ENCODE assay signal across 3 cellular contexts in the genomic region with DNA sequence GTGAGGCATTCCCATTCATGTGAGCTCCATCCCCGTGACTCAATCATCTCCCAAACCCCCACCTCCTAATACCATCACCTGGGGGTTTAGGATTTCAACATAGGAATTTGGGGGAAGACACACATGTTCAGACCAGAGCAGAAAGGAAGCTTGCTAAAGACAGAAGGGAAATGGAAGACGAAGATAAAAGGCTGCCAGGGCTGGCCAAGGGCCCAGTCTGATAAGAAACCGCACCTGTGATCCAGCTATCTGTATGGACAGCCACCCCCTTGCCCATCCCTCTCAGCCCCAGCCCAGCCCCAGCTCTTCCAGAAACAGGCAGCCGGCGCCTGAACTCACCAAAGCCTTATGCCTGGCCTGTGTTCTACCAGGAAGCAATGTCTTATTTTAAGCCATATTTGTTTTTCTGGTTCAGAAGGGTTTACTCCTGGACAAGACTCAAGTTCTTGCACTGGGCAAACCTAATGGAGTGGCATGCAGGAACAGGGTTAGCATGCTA.
TF ChIP-seq lines count a peak whose summit lies in the region.

No MANE protein-coding gene starts in this region.

TF ChIP-seq in liver, 16 proteins besides CTCF, POLR2A, EP300 and RAD21 (continued from another document):
- TF ChIP-seq, protein P1, sequence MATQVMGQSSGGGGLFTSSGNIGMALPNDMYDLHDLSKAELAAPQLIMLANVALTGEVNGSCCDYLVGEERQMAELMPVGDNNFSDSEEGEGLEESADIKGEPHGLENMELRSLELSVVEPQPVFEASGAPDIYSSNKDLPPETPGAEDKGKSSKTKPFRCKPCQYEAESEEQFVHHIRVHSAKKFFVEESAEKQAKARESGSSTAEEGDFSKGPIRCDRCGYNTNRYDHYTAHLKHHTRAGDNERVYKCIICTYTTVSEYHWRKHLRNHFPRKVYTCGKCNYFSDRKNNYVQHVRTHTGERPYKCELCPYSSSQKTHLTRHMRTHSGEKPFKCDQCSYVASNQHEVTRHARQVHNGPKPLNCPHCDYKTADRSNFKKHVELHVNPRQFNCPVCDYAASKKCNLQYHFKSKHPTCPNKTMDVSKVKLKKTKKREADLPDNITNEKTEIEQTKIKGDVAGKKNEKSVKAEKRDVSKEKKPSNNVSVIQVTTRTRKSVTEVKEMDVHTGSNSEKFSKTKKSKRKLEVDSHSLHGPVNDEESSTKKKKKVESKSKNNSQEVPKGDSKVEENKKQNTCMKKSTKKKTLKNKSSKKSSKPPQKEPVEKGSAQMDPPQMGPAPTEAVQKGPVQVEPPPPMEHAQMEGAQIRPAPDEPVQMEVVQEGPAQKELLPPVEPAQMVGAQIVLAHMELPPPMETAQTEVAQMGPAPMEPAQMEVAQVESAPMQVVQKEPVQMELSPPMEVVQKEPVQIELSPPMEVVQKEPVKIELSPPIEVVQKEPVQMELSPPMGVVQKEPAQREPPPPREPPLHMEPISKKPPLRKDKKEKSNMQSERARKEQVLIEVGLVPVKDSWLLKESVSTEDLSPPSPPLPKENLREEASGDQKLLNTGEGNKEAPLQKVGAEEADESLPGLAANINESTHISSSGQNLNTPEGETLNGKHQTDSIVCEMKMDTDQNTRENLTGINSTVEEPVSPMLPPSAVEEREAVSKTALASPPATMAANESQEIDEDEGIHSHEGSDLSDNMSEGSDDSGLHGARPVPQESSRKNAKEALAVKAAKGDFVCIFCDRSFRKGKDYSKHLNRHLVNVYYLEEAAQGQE (IDR thresholded peaks at IDR 0.05) = peak; percentile 10
- TF ChIP-seq, protein P2, sequence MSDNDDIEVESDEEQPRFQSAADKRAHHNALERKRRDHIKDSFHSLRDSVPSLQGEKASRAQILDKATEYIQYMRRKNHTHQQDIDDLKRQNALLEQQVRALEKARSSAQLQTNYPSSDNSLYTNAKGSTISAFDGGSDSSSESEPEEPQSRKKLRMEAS (IDR thresholded peaks at IDR 0.05) = peak; percentile 80
- TF ChIP-seq SP1 (IDR thresholded peaks at IDR 0.05) (peak; percentile 36), EGR1 (IDR thresholded peaks at IDR 0.05; ENCODE audit: low read depth in 2 of 2) (peak in 1 of 2 donors; percentile 41), FOXA1 (IDR thresholded peaks at IDR 0.05) (no peak), TAF1 (conservative IDR thresholded peaks at IDR 0.05) (no peak), FOXA2 (IDR thresholded peaks at IDR 0.05) (no peak), NR2F2 (IDR thresholded peaks at IDR 0.05) (no peak), RXRA (IDR thresholded peaks at IDR 0.05) (peak; percentile 54 to 86), GABPA (IDR thresholded peaks at IDR 0.05 in 1 of 2, conservative IDR thresholded peaks at IDR 0.05 in 1 of 2) (no peak), HNF4A (conservative IDR thresholded peaks at IDR 0.05) (peak; percentile 35 to 61), YY1 (IDR thresholded peaks at IDR 0.05) (peak; percentile 83), JUND (IDR thresholded peaks at IDR 0.05) (peak in 1 of 2 donors; percentile 56)
- TF ChIP-seq, protein P3, sequence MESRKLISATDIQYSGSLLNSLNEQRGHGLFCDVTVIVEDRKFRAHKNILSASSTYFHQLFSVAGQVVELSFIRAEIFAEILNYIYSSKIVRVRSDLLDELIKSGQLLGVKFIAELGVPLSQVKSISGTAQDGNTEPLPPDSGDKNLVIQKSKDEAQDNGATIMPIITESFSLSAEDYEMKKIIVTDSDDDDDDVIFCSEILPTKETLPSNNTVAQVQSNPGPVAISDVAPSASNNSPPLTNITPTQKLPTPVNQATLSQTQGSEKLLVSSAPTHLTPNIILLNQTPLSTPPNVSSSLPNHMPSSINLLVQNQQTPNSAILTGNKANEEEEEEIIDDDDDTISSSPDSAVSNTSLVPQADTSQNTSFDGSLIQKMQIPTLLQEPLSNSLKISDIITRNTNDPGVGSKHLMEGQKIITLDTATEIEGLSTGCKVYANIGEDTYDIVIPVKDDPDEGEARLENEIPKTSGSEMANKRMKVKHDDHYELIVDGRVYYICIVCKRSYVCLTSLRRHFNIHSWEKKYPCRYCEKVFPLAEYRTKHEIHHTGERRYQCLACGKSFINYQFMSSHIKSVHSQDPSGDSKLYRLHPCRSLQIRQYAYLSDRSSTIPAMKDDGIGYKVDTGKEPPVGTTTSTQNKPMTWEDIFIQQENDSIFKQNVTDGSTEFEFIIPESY (IDR thresholded peaks at IDR 0.05) = no peak
- TF ChIP-seq, protein P4, sequence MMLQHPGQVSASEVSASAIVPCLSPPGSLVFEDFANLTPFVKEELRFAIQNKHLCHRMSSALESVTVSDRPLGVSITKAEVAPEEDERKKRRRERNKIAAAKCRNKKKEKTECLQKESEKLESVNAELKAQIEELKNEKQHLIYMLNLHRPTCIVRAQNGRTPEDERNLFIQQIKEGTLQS (IDR thresholded peaks at IDR 0.05) = no peak

TF ChIP-seq in HepG2, 621 proteins besides CTCF, POLR2A, EP300 and RAD21 (continued from another document):
- TF ChIP-seq MBD4 (IDR thresholded peaks at IDR 0.05; ENCODE audit: borderline replicate concordance, low read length) (no peak), ZNF367 (CRISPR knock-in tag; IDR thresholded peaks at IDR 0.05; ENCODE audit: borderline replicate concordance) (no peak), RNF2 (conservative IDR thresholded peaks at IDR 0.05; ENCODE audit: low read depth) (no peak), ZNF207 (IDR thresholded peaks at IDR 0.05; ENCODE audit: borderline replicate concordance) (no peak), ZNF552 (CRISPR knock-in tag; IDR thresholded peaks at IDR 0.05; ENCODE audit: borderline replicate concordance) (no peak), MED1 (CRISPR knock-in tag; IDR thresholded peaks at IDR 0.05) (no peak), ZNF337 (CRISPR knock-in tag; IDR thresholded peaks at IDR 0.05; ENCODE audit: borderline replicate concordance, low read depth) (no peak), ZNF383 (CRISPR knock-in tag; IDR thresholded peaks at IDR 0.05; ENCODE audit: borderline replicate concordance) (no peak), AGO1 (IDR thresholded peaks at IDR 0.05; ENCODE audit: low read depth, low read length, poor library complexity, severe bottlenecking) (no peak), SAP130 (CRISPR knock-in tag; IDR thresholded peaks at IDR 0.05; ENCODE audit: low read depth) (no peak), GTF2F1 (IDR thresholded peaks at IDR 0.05; ENCODE audit: low read length) (no peak), SETDB1 (CRISPR knock-in tag; IDR thresholded peaks at IDR 0.05; ENCODE audit: borderline replicate concordance) (no peak), PHF20 (CRISPR knock-in tag; IDR thresholded peaks at IDR 0.05) (no peak)
- TF ChIP-seq, protein P5, sequence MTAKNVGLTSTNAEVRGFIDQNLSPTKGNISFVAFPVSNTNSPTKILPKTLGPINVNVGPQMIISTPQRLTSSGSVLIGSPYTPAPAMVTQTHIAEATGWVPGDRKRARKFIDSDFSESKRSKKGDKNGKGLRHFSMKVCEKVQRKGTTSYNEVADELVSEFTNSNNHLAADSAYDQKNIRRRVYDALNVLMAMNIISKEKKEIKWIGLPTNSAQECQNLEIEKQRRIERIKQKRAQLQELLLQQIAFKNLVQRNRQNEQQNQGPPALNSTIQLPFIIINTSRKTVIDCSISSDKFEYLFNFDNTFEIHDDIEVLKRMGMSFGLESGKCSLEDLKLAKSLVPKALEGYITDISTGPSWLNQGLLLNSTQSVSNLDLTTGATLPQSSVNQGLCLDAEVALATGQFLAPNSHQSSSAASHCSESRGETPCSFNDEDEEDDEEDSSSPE (CRISPR knock-in tag; IDR thresholded peaks at IDR 0.05) = no peak
- TF ChIP-seq, protein P6, sequence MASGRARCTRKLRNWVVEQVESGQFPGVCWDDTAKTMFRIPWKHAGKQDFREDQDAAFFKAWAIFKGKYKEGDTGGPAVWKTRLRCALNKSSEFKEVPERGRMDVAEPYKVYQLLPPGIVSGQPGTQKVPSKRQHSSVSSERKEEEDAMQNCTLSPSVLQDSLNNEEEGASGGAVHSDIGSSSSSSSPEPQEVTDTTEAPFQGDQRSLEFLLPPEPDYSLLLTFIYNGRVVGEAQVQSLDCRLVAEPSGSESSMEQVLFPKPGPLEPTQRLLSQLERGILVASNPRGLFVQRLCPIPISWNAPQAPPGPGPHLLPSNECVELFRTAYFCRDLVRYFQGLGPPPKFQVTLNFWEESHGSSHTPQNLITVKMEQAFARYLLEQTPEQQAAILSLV (CRISPR knock-in tag; IDR thresholded peaks at IDR 0.05; ENCODE audit: borderline replicate concordance) = no peak

TF ChIP-seq in K562, 482 proteins besides CTCF, POLR2A, EP300 and RAD21 (continued from another document and continues in another):
- TF ChIP-seq, protein P7, sequence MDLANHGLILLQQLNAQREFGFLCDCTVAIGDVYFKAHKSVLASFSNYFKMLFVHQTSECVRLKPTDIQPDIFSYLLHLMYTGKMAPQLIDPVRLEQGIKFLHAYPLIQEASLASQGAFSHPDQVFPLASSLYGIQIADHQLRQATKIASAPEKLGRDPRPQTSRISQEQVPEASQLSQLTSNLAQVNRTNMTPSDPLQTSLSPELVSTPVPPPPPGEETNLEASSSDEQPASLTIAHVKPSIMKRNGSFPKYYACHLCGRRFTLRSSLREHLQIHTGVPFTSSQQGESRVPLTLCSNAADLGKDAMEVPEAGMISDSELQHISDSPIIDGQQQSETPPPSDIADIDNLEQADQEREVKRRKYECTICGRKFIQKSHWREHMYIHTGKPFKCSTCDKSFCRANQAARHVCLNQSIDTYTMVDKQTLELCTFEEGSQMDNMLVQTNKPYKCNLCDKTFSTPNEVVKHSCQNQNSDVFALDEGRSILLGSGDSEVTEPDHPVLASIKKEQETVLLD (IDR thresholded peaks at IDR 0.05) = no peak
- no peak for TF ChIP-seq SMAD2 (IDR thresholded peaks at IDR 0.05; ENCODE audit: low read depth, low read length)
- 0 out of 2 replicates have a peak, but pooled peaks have one; percentile 7 for TF ChIP-seq NCOR1 (IDR thresholded peaks at IDR 0.05)
- TF ChIP-seq SRSF9 (IDR thresholded peaks at IDR 0.05; ENCODE audit: borderline replicate concordance, low read depth, low read length) = no peak
- TF ChIP-seq, protein P8, sequence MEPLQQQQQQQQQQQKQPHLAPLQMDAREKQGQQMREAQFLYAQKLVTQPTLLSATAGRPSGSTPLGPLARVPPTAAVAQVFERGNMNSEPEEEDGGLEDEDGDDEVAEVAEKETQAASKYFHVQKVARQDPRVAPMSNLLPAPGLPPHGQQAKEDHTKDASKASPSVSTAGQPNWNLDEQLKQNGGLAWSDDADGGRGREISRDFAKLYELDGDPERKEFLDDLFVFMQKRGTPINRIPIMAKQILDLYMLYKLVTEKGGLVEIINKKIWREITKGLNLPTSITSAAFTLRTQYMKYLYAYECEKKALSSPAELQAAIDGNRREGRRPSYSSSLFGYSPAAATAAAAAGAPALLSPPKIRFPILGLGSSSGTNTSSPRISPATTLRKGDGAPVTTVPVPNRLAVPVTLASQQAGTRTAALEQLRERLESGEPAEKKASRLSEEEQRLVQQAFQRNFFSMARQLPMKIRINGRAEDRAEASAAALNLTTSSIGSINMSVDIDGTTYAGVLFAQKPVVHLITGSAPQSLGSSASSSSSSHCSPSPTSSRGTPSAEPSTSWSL (CRISPR knock-in tag; IDR thresholded peaks at IDR 0.05; ENCODE audit: borderline replicate concordance) = no peak
- TF ChIP-seq PHB (CRISPR knock-in tag; IDR thresholded peaks at IDR 0.05) = no peak
- TF ChIP-seq CBX2 (IDR thresholded peaks at IDR 0.05; ENCODE audit: insufficient read depth, low read length, poor library complexity, severe bottlenecking) = no peak
- no peak for TF ChIP-seq NUFIP1 (IDR thresholded peaks at IDR 0.05; ENCODE audit: partially characterized antibody)
- TF ChIP-seq ZNF124 (CRISPR knock-in tag; IDR thresholded peaks at IDR 0.05) = no peak
- peak; percentile 75 for TF ChIP-seq TEAD4 (IDR thresholded peaks at IDR 0.05; ENCODE audit: low read length)
- no peak for TF ChIP-seq TEAD4 (CRISPR knock-in tag; IDR thresholded peaks at IDR 0.05; ENCODE audit: borderline replicate concordance)
- TF ChIP-seq FOXA3 (CRISPR knock-in tag; conservative IDR thresholded peaks at IDR 0.05 in 1 of 2, IDR thresholded peaks at IDR 0.05 in 1 of 2) = no peak
- TF ChIP-seq, protein P9, sequence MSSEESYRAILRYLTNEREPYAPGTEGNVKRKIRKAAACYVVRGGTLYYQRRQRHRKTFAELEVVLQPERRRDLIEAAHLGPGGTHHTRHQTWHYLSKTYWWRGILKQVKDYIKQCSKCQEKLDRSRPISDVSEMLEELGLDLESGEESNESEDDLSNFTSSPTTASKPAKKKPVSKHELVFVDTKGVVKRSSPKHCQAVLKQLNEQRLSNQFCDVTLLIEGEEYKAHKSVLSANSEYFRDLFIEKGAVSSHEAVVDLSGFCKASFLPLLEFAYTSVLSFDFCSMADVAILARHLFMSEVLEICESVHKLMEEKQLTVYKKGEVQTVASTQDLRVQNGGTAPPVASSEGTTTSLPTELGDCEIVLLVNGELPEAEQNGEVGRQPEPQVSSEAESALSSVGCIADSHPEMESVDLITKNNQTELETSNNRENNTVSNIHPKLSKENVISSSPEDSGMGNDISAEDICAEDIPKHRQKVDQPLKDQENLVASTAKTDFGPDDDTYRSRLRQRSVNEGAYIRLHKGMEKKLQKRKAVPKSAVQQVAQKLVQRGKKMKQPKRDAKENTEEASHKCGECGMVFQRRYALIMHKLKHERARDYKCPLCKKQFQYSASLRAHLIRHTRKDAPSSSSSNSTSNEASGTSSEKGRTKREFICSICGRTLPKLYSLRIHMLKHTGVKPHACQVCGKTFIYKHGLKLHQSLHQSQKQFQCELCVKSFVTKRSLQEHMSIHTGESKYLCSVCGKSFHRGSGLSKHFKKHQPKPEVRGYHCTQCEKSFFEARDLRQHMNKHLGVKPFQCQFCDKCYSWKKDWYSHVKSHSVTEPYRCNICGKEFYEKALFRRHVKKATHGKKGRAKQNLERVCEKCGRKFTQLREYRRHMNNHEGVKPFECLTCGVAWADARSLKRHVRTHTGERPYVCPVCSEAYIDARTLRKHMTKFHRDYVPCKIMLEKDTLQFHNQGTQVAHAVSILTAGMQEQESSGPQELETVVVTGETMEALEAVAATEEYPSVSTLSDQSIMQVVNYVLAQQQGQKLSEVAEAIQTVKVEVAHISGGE (CRISPR knock-in tag; IDR thresholded peaks at IDR 0.05) = 0 out of 6 replicates have a peak, but pooled peaks of 1 of the 3 experiments have one; percentile 22
- TF ChIP-seq, protein P10, sequence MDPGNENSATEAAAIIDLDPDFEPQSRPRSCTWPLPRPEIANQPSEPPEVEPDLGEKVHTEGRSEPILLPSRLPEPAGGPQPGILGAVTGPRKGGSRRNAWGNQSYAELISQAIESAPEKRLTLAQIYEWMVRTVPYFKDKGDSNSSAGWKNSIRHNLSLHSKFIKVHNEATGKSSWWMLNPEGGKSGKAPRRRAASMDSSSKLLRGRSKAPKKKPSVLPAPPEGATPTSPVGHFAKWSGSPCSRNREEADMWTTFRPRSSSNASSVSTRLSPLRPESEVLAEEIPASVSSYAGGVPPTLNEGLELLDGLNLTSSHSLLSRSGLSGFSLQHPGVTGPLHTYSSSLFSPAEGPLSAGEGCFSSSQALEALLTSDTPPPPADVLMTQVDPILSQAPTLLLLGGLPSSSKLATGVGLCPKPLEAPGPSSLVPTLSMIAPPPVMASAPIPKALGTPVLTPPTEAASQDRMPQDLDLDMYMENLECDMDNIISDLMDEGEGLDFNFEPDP (CRISPR knock-in tag; IDR thresholded peaks at IDR 0.05) = no peak
- no peak for TF ChIP-seq ZFP1 (CRISPR knock-in tag; IDR thresholded peaks at IDR 0.05)
- TF ChIP-seq ZNF766 (CRISPR knock-in tag; conservative IDR thresholded peaks at IDR 0.05) = 0 out of 2 replicates have a peak, but pooled peaks have one; percentile 49
- TF ChIP-seq NR4A1 (CRISPR knock-in tag; IDR thresholded peaks at IDR 0.05) = no peak
- no peak for TF ChIP-seq NR4A1 (tag; IDR thresholded peaks at IDR 0.05)
